In genomic region chr12:71795901-71796300, GRCh38 we compare ENCODE assay signal across 2 cellular contexts.
TF ChIP-seq lines count a peak whose summit lies in the region.

No MANE protein-coding gene starts in this region.

TF ChIP-seq in endothelial cell of umbilical vein, 7 proteins besides CTCF, POLR2A, EP300 and RAD21 (continued from another document):
- no peak for TF ChIP-seq MAX (IDR thresholded peaks at IDR 0.05; ENCODE audit: insufficient read depth, insufficient read length)
- no peak for TF ChIP-seq EZH2 (IDR thresholded peaks at IDR 0.05; ENCODE audit: borderline replicate concordance, low read depth, low read length, severe bottlenecking)
- TF ChIP-seq MYC (IDR thresholded peaks at IDR 0.05; ENCODE audit: low read depth, low read length): no peak
- no peak for TF ChIP-seq GATA2 (IDR thresholded peaks at IDR 0.05; ENCODE audit: insufficient read depth, insufficient read length, low read depth, low read length)
- no peak for TF ChIP-seq JUN (IDR thresholded peaks at IDR 0.05; ENCODE audit: borderline replicate concordance, insufficient read depth, insufficient read length, low read depth)
TF ChIP-seq in endothelial cell of umbilical vein: peak in this region for 0.

TF ChIP-seq in HEK293T, 16 proteins besides CTCF, POLR2A, EP300 and RAD21 (continued from another document):
- TF ChIP-seq, protein P1, sequence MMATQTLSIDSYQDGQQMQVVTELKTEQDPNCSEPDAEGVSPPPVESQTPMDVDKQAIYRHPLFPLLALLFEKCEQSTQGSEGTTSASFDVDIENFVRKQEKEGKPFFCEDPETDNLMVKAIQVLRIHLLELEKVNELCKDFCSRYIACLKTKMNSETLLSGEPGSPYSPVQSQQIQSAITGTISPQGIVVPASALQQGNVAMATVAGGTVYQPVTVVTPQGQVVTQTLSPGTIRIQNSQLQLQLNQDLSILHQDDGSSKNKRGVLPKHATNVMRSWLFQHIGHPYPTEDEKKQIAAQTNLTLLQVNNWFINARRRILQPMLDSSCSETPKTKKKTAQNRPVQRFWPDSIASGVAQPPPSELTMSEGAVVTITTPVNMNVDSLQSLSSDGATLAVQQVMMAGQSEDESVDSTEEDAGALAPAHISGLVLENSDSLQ (IDR thresholded peaks at IDR 0.05): no peak
- TF ChIP-seq LEF1 (IDR thresholded peaks at IDR 0.05; ENCODE audit: borderline replicate concordance) (no peak), FOXK2 (IDR thresholded peaks at IDR 0.05) (no peak), SP1 (IDR thresholded peaks at IDR 0.05) (no peak), ELF4 (IDR thresholded peaks at IDR 0.05) (no peak), ZNF384 (IDR thresholded peaks at IDR 0.05) (no peak), FOXM1 (IDR thresholded peaks at IDR 0.05; ENCODE audit: borderline replicate concordance) (no peak), CTBP1 (IDR thresholded peaks at IDR 0.05; ENCODE audit: borderline replicate concordance) (no peak), TARDBP (IDR thresholded peaks at IDR 0.05) (no peak)
